37 cellular contexts compared by ENCODE assay signal in the genomic region with DNA sequence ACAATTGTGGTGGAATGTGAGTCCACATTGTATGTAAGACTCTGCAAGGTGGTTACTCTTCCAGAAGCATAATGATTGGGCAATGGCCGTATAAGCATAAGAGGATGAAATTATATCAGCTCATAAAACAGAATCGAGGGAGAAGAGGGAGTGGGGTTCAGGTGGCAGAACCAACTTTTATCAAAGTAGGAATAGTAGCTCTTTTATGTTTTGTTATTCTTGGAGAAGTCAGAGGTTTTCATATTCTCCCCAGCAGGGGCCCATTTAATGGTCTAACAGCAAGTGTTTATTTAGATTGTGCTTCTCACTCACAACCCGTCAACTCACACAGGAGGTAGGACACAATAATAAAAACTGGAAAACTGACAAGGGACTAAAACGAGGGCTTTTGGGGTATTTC.
"Had no signal": no experiment of that assay in that cellular context is flagged by ENCODE, and none has a peak within 500 bp of the region (broad histone marks: within the 10 kb centered on the region; RNA-seq: fewer than 3 reads in every experiment).

No MANE protein-coding gene starts in this region.

- H3K36me3 Mint-ChIP-seq: activated CD4-positive, alpha-beta memory T cell treated with anti-CD3 and anti-CD28 coated beads for 36 hours; activated naive CD8-positive, alpha-beta T cell treated with anti-CD3 and anti-CD28 coated beads for 36 hours had no signal

- ATAC-seq: activated CD8-positive, alpha-beta T cell treated with anti-CD3 and anti-CD28 coated beads for 36 hours; activated naive CD4-positive, alpha-beta T cell treated with anti-CD3 and anti-CD28 coated beads, Interleukin-2, amount 50 U/mL, for 72 hours; activated T-cell treated with anti-CD3 and anti-CD28 coated beads, Interleukin-2, amount 50 U/mL, for 4 hours; activated T-cell treated with anti-CD3 and anti-CD28 coated beads, Interleukin-2, amount 50 U/mL, for 72 hours; activated T-helper 17 cell treated with anti-CD3 and anti-CD28 coated beads, Interleukin-2, amount 50 U/mL, for 72 hours; body of pancreas had no signal

- FAIRE-seq: TTC549 had no signal

- H3K36me3 ChIP-seq: adrenal gland, ascending aorta, brain microvascular endothelial cell, breast epithelium had no signal

- H3K27ac ChIP-seq: adrenal gland, ascending aorta, body of pancreas, brain microvascular endothelial cell, breast epithelium, VCaP had no signal

- H3K4me1 Mint-ChIP-seq: activated B cell treated with CpG ODN at 0.5 μM for 24 hours; activated CD4-positive, alpha-beta T cell treated with anti-CD3 and anti-CD28 coated beads, Interleukin-2, amount 10 ng/mL, durations not matched to agents 24 days and 14 days; activated naive CD8-positive, alpha-beta T cell treated with anti-CD3 and anti-CD28 coated beads for 36 hours; activated T-helper 17 cell treated with anti-CD3 and anti-CD28 coated beads, Interleukin-2, amount 50 U/mL, for 72 hours had no signal

- H3K4me3 Mint-ChIP-seq: activated B cell treated with CpG ODN at 0.5 μM for 24 hours; activated CD4-positive, alpha-beta memory T cell treated with anti-CD3 and anti-CD28 coated beads for 36 hours; activated CD4-positive, alpha-beta T cell treated with anti-CD3 and anti-CD28 coated beads, Interleukin-2, amount 10 ng/mL, durations not matched to agents 24 days and 14 days; activated CD8-positive, alpha-beta T cell treated with anti-CD3 and anti-CD28 coated beads for 36 hours; activated naive CD4-positive, alpha-beta T cell treated with anti-CD3 and anti-CD28 coated beads for 36 hours; activated naive CD8-positive, alpha-beta T cell treated with anti-CD3 and anti-CD28 coated beads for 36 hours; activated T-cell treated with anti-CD3 and anti-CD28 coated beads, Interleukin-2, amount 50 U/mL, for 4 hours; activated T-cell treated with anti-CD3 and anti-CD28 coated beads, Interleukin-2, amount 50 U/mL, for 72 hours; activated T-helper 1 cell treated with anti-CD3 and anti-CD28 coated beads, Interleukin-12 subunit alpha, Interleukin-12 subunit beta, Interleukin-2, Interleukin-4 antibody, amounts not matched to agents 30 ng/mL and 10 ng/mL and 1 ng/mL, durations not matched to agents 14 hours and 24 hours and 36 hours; activated T-helper 17 cell treated with anti-CD3 and anti-CD28 coated beads, Interleukin-2, amount 50 U/mL, for 72 hours; T-helper 1 cell treated with Interleukin-12 subunit alpha and Interleukin-12 subunit beta and Interleukin-4 antibody, amounts not matched to agents 30 μg/mL and 1 μg/mL, for 36 hours; T-helper 2 cell treated with Interferon-gamma antibody and Interleukin-4, amounts not matched to agents 5 μg/mL and 100 μg/mL, for 36 hours had no signal

- H3K4me1 ChIP-seq: adrenal gland, ascending aorta, body of pancreas, breast epithelium had no signal

- H3K27me3 Mint-ChIP-seq: activated B cell treated with CpG ODN at 0.5 μM for 24 hours; activated CD4-positive, alpha-beta memory T cell treated with anti-CD3 and anti-CD28 coated beads for 36 hours; activated CD8-positive, alpha-beta T cell treated with anti-CD3 and anti-CD28 coated beads for 36 hours; activated naive CD8-positive, alpha-beta T cell treated with anti-CD3 and anti-CD28 coated beads for 36 hours had no signal

- H3K9me3 ChIP-seq: adrenal gland, ascending aorta, body of pancreas, breast epithelium had no signal

- H3K4me3 ChIP-seq: adrenal gland, ascending aorta, body of pancreas, breast epithelium had no signal

- H3K27ac Mint-ChIP-seq: activated B cell treated with CpG ODN at 0.5 μM for 24 hours; activated CD4-positive, alpha-beta memory T cell treated with anti-CD3 and anti-CD28 coated beads for 36 hours; activated CD4-positive, alpha-beta T cell treated with anti-CD3 and anti-CD28 coated beads, Interleukin-2, amount 10 ng/mL, durations not matched to agents 24 days and 14 days; activated CD8-positive, alpha-beta T cell treated with anti-CD3 and anti-CD28 coated beads for 36 hours; activated naive CD4-positive, alpha-beta T cell treated with anti-CD3 and anti-CD28 coated beads for 36 hours; activated naive CD4-positive, alpha-beta T cell treated with anti-CD3 and anti-CD28 coated beads, Interleukin-2, amount 50 U/mL, for 72 hours; activated naive CD8-positive, alpha-beta T cell treated with anti-CD3 and anti-CD28 coated beads for 36 hours; activated T-cell treated with anti-CD3 and anti-CD28 coated beads, Interleukin-2, amount 50 U/mL, for 72 hours; activated T-helper 1 cell treated with anti-CD3 and anti-CD28 coated beads, Interleukin-12 subunit alpha, Interleukin-12 subunit beta, Interleukin-2, Interleukin-4 antibody, amounts not matched to agents 30 ng/mL and 10 ng/mL and 1 ng/mL, durations not matched to agents 14 hours and 24 hours and 36 hours; activated T-helper 17 cell treated with anti-CD3 and anti-CD28 coated beads, Interleukin-2, amount 50 U/mL, for 72 hours; T-helper 1 cell treated with Interleukin-12 subunit alpha and Interleukin-12 subunit beta and Interleukin-4 antibody, amounts not matched to agents 30 μg/mL and 1 μg/mL, for 36 hours; T-helper 2 cell treated with Interferon-gamma antibody and Interleukin-4, amounts not matched to agents 5 μg/mL and 100 μg/mL, for 36 hours had no signal

- H3K27me3 ChIP-seq: adrenal gland, ascending aorta, body of pancreas, brain microvascular endothelial cell, breast epithelium had no signal

- H3K9me3 Mint-ChIP-seq: activated CD4-positive, alpha-beta memory T cell treated with anti-CD3 and anti-CD28 coated beads for 36 hours; activated naive CD4-positive, alpha-beta T cell treated with anti-CD3 and anti-CD28 coated beads for 36 hours; activated naive CD4-positive, alpha-beta T cell treated with anti-CD3 and anti-CD28 coated beads, Interleukin-2, amount 50 U/mL, for 72 hours; activated T-cell treated with anti-CD3 and anti-CD28 coated beads, Interleukin-2, amount 50 U/mL, for 4 hours; activated T-cell treated with anti-CD3 and anti-CD28 coated beads, Interleukin-2, amount 50 U/mL, for 72 hours; activated T-helper 17 cell treated with anti-CD3 and anti-CD28 coated beads, Interleukin-2, amount 50 U/mL, for 72 hours; T-helper 1 cell treated with Interleukin-12 subunit alpha and Interleukin-12 subunit beta and Interleukin-4 antibody, amounts not matched to agents 30 μg/mL and 1 μg/mL, for 36 hours had no signal

- DNase-seq: activated B cell treated with CpG ODN at 0.5 μM for 24 hours; activated CD4-positive, alpha-beta memory T cell treated with anti-CD3 and anti-CD28 coated beads for 36 hours; activated CD4-positive, alpha-beta T cell treated with anti-CD3 and anti-CD28 coated beads for 4 hours; activated CD4-positive, alpha-beta T cell treated with anti-CD3 and anti-CD28 coated beads, Interleukin-2, amount 10 ng/mL, durations not matched to agents 24 days and 14 days; activated CD4-positive, alpha-beta T cell treated with anti-CD3 and anti-CD28 coated beads, Interleukin-2, amount 50 U/mL, for 1 hour; activated CD4-positive, alpha-beta T cell treated with anti-CD3 and anti-CD28 coated beads, Interleukin-2, amount 50 U/mL, for 4 hours; activated CD4-positive, CD25-positive, alpha-beta regulatory T cell treated with anti-CD3 and anti-CD28 coated beads, Interleukin-2, amount 50 U/mL, for 72 hours; activated CD8-positive, alpha-beta memory T cell treated with anti-CD3 and anti-CD28 coated beads, Interleukin-2, amount 50 U/mL, for 4 hours; activated CD8-positive, alpha-beta T cell treated with anti-CD3 and anti-CD28 coated beads for 36 hours; activated effector memory CD4-positive, alpha-beta T cell treated with anti-CD3 and anti-CD28 coated beads, Interleukin-2, amount 50 U/mL, for 16 hours; activated gamma-delta T cell treated with Interleukin-2 at 50 U/mL for 16 hours; activated naive CD4-positive, alpha-beta T cell; activated naive CD4-positive, alpha-beta T cell treated with anti-CD3 and anti-CD28 coated beads for 36 hours; activated naive CD4-positive, alpha-beta T cell treated with anti-CD3 and anti-CD28 coated beads, Interleukin-2, amount 50 U/mL, for 16 hours; activated naive CD8-positive, alpha-beta T cell treated with anti-CD3 and anti-CD28 coated beads for 36 hours; activated T-cell treated with anti-CD3 and anti-CD28 coated beads for 4 hours; activated T-cell treated with anti-CD3 and anti-CD28 coated beads, Interleukin-2, amount 50 U/mL, for 1 hour; activated T-cell treated with anti-CD3 and anti-CD28 coated beads, Interleukin-2, amount 50 U/mL, for 4 hours; activated T-cell treated with anti-CD3 and anti-CD28 coated beads, Interleukin-2, amount 50 U/mL, for 72 hours; adrenal gland; amniotic stem cell; anterior cingulate cortex; body of pancreas; brain microvascular endothelial cell; central memory CD4-positive, alpha-beta T cell; T-helper 1 cell; T-helper 2 cell; T-helper 9 cell had no signal
